2 cellular contexts compared by ENCODE assay signal in the genomic region with DNA sequence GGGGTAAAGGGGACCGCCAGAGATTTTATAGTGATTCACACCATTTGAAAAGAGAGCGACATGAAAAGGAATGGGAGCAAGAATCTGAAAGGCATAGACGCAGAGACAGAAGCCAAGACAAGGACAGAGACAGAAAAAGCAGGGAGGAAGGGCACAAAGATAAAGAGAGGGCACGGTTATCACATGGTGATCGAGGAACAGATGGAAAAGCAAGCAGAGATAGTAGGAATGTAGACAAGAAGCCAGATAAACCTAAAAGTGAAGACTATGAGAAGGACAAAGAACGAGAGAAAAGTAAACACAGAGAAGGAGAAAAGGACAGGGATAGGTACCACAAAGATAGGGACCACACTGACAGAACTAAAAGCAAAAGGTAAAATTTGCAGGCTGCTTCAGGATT.
A peak's percentile ranks its signal among the peaks of the same experiment; 100 is the strongest.
TF ChIP-seq lines count a peak whose summit lies in the region.

No MANE protein-coding gene starts in this region.

TF ChIP-seq in IMR-90, 13 proteins besides CTCF, POLR2A, EP300 and RAD21:
- no peak for TF ChIP-seq BHLHE40 (IDR thresholded peaks at IDR 0.05; ENCODE audit: low read depth, low read length)

TF ChIP-seq in K562, 482 proteins besides CTCF, POLR2A, EP300 and RAD21:
- no peak for TF ChIP-seq EP400 (IDR thresholded peaks at IDR 0.05)
- TF ChIP-seq KDM1A (IDR thresholded peaks at IDR 0.05): no peak
- TF ChIP-seq SIX5 (IDR thresholded peaks at IDR 0.05; ENCODE audit: borderline replicate concordance in 1 of 2, insufficient read depth in 1 of 2, low read depth in 1 of 2, low read length in 2 of 2): no peak
- no peak for TF ChIP-seq RFX7 (CRISPR knock-in tag; IDR thresholded peaks at IDR 0.05)
- no peak for TF ChIP-seq YBX1 (IDR thresholded peaks at IDR 0.05)
- no peak for TF ChIP-seq PTBP1 (IDR thresholded peaks at IDR 0.05; ENCODE audit: low read depth, low read length)
- TF ChIP-seq, protein P1, sequence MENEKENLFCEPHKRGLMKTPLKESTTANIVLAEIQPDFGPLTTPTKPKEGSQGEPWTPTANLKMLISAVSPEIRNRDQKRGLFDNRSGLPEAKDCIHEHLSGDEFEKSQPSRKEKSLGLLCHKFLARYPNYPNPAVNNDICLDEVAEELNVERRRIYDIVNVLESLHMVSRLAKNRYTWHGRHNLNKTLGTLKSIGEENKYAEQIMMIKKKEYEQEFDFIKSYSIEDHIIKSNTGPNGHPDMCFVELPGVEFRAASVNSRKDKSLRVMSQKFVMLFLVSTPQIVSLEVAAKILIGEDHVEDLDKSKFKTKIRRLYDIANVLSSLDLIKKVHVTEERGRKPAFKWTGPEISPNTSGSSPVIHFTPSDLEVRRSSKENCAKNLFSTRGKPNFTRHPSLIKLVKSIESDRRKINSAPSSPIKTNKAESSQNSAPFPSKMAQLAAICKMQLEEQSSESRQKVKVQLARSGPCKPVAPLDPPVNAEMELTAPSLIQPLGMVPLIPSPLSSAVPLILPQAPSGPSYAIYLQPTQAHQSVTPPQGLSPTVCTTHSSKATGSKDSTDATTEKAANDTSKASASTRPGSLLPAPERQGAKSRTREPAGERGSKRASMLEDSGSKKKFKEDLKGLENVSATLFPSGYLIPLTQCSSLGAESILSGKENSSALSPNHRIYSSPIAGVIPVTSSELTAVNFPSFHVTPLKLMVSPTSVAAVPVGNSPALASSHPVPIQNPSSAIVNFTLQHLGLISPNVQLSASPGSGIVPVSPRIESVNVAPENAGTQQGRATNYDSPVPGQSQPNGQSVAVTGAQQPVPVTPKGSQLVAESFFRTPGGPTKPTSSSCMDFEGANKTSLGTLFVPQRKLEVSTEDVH (IDR thresholded peaks at IDR 0.05; ENCODE audit: low read depth, partially characterized antibody): peak; percentile 24
- peak; percentile 53; the same call in 1 of the 2 replicates for TF ChIP-seq SUPT5H (IDR thresholded peaks at IDR 0.05)
- TF ChIP-seq ZNF668 (CRISPR knock-in tag; IDR thresholded peaks at IDR 0.05): no peak
- no peak for TF ChIP-seq SP1 (CRISPR knock-in tag; IDR thresholded peaks at IDR 0.05)
- no peak for TF ChIP-seq ZNF263 (CRISPR knock-in tag; IDR thresholded peaks at IDR 0.05; ENCODE audit: borderline replicate concordance)
- TF ChIP-seq CBX2 (IDR thresholded peaks at IDR 0.05; ENCODE audit: insufficient read depth, low read length, poor library complexity, severe bottlenecking): no peak
- no peak for TF ChIP-seq RCOR1 (IDR thresholded peaks at IDR 0.05; ENCODE audit: borderline replicate concordance in 1 of 2, low read depth in 2 of 2, low read length in 2 of 2)
- TF ChIP-seq, protein P2, sequence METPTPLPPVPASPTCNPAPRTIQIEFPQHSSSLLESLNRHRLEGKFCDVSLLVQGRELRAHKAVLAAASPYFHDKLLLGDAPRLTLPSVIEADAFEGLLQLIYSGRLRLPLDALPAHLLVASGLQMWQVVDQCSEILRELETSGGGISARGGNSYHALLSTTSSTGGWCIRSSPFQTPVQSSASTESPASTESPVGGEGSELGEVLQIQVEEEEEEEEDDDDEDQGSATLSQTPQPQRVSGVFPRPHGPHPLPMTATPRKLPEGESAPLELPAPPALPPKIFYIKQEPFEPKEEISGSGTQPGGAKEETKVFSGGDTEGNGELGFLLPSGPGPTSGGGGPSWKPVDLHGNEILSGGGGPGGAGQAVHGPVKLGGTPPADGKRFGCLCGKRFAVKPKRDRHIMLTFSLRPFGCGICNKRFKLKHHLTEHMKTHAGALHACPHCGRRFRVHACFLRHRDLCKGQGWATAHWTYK (CRISPR knock-in tag; IDR thresholded peaks at IDR 0.05): no peak
- TF ChIP-seq POLR2B (IDR thresholded peaks at IDR 0.05; ENCODE audit: low read depth, partially characterized antibody): peak; percentile 45
- TF ChIP-seq CREBBP (IDR thresholded peaks at IDR 0.05; ENCODE audit: low read depth, low read length): no peak
- no peak for TF ChIP-seq ZNF764 (CRISPR knock-in tag; IDR thresholded peaks at IDR 0.05; ENCODE audit: low read depth)
- TF ChIP-seq ZNF197 (CRISPR knock-in tag; IDR thresholded peaks at IDR 0.05; ENCODE audit: low read depth): no peak
- TF ChIP-seq BCOR (IDR thresholded peaks at IDR 0.05): no peak
- 0 out of 2 replicates have a peak, but pooled peaks have one; percentile 12 for TF ChIP-seq POLR2AphosphoS5 (IDR thresholded peaks at IDR 0.05; ENCODE audit: control insufficient read depth, insufficient read depth, low read depth, low read length)
- TF ChIP-seq CCAR2 (IDR thresholded peaks at IDR 0.05; ENCODE audit: low read depth, low read length): no peak
- no peak for TF ChIP-seq GABPA (tag; conservative IDR thresholded peaks at IDR 0.05; ENCODE audit: low read depth)
- TF ChIP-seq ZNF511 (CRISPR knock-in tag; IDR thresholded peaks at IDR 0.05): no peak
